ENCODE assay signal across 14 cellular contexts in genomic region chr6:105345506-105345905, GRCh38.
A peak's percentile ranks its signal among the peaks of the same experiment; 100 is the strongest.
DNase-seq lines count a peak whose midpoint lies in the region; ATAC-seq and TF ChIP-seq lines count a peak whose summit lies in the region.
"Had no signal": no experiment of that assay in that cellular context is flagged by ENCODE, and none has a peak within 500 bp of the region (broad histone marks: within the 10 kb centered on the region; RNA-seq: fewer than 3 reads in every experiment).

No MANE protein-coding gene starts in this region.

- no peak for TF ChIP-seq CTCF in epithelial cell of esophagus (IDR thresholded peaks at IDR 0.05; ENCODE audit: insufficient read depth, low read depth, low read length, missing control alignments)

- no peak for ATAC-seq in HG02623 (IDR thresholded peaks at IDR 0.05; ENCODE audit: unreplicated experiment)
- ATAC-seq: left colon had no signal

- DNase-seq in NCI-H82 treated with DMSO at 0.1 percent for 48 hours (lab: John Stamatoyannopoulos, UW; ENCODE audit: unreplicated experiment) (peak; percentile 74), epithelial cell of esophagus (ENCODE audit: low read depth) (peak; percentile 48), medulla oblongata (ENCODE audit: extremely low spot score) (peak; percentile 70), superior temporal gyrus (ENCODE audit: extremely low spot score) (peak; percentile 73), AML-193 (lab: John Stamatoyannopoulos, UW) (no peak), DMS 273 (lab: John Stamatoyannopoulos, UW; ENCODE audit: unreplicated experiment) (no peak)
- DNase-seq: activated CD4-positive, alpha-beta T cell treated with anti-CD3 and anti-CD28 coated beads, Interleukin-2, amount 10 ng/mL, durations not matched to agents 7 days and 5 days; activated naive CD4-positive, alpha-beta T cell treated with anti-CD3 and anti-CD28 coated beads, Interleukin-2, amount 50 U/mL, for 16 hours; Calu3; left colon; MM.1S; naive B cell; NCI-H1930 had no signal

- no peak overlapping the region for H3K4me3 ChIP-seq in epithelial cell of esophagus (ENCODE audit: low read length)

Comparison
In these comparisons a context has a peak if more than half of its experiments do, and no peak if none do; other contexts are left out.
1. DNase-seq: peak in NCI-H82 treated with DMSO at 0.1 percent for 48 hours (single experiment), epithelial cell of esophagus (single experiment), medulla oblongata (single experiment) and superior temporal gyrus (single experiment); none in AML-193 (0 of 2) and DMS 273 (single experiment).